25 cellular contexts compared by ENCODE assay signal in the genomic region with DNA sequence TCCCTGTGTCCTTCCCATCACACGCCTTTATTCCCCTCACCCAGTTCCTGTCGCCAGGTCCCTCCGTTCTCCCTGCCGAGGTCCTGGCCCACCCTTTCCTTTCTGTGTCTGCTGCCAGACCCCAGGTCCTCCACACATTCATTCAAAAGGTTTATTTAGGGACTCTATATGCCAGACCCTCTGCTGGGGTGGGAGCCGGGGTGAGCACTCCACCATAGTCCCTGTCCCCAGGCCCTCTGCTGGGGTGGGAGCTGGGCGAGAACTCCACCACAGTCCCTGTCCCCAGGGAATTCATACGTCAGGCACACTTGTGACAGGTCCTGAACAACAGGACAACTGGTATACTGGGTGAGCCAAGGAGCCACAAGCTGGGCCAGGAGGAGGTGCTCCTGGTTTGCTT.
"Had no signal": no experiment of that assay in that cellular context is flagged by ENCODE, and none has a peak within 500 bp of the region (broad histone marks: within the 10 kb centered on the region; RNA-seq: fewer than 3 reads in every experiment).

No MANE protein-coding gene starts in this region.

- H3K4me1 ChIP-seq: gastrocnemius medialis, left lung, parathyroid adenoma, prostate gland, right atrium auricular region, tibial nerve, upper lobe of left lung had no signal

- H3K36me3 Mint-ChIP-seq: naive thymus-derived CD8-positive, alpha-beta T cell; stimulated activated memory B cell treated with anti-CD40 and anti-IgM and Interleukin-4, amounts not matched to agents 10 μg/mL and 1 μg/mL and 100 μg/mL, for 72 hours had no signal

- ATAC-seq: gastrocnemius medialis; left cardiac atrium; left lung; naive thymus-derived CD8-positive, alpha-beta T cell; sciatic nerve; stimulated activated memory B cell treated with anti-CD40 and anti-IgM and Interleukin-4, amounts not matched to agents 10 μg/mL and 1 μg/mL and 100 μg/mL, for 72 hours had no signal

- H3K9me3 ChIP-seq: gastrocnemius medialis, left lung, prostate gland, right atrium auricular region, thoracic aorta, tibial nerve, upper lobe of left lung, uterus had no signal

- H3K9ac ChIP-seq: parathyroid adenoma had no signal

- FAIRE-seq: endometrium, keratinocyte had no signal

- H3K4me3 ChIP-seq: coronary artery, gastrocnemius medialis, left lung, prostate gland, right atrium auricular region, smooth muscle cell, thoracic aorta, tibial nerve, upper lobe of left lung, uterus had no signal

- H3K9me3 Mint-ChIP-seq: naive thymus-derived CD8-positive, alpha-beta T cell; nephron progenitor cell; stimulated activated memory B cell treated with anti-CD40 and anti-IgM and Interleukin-4, amounts not matched to agents 10 μg/mL and 1 μg/mL and 100 μg/mL, for 72 hours; stimulated activated naive CD8-positive, alpha-beta T cell treated with anti-CD3 and anti-CD28 coated beads, Interleukin-15, Interleukin-2, amounts not matched to agents 100 ng/mL and 50 ng/mL, for 24 hours had no signal

- H3K27me3 ChIP-seq: right atrium auricular region, upper lobe of left lung, uterus had no signal

- H3K27ac ChIP-seq: coronary artery, gastrocnemius medialis, left lung, parathyroid adenoma, prostate gland, right atrium auricular region, thoracic aorta, tibial nerve, upper lobe of left lung, uterus had no signal

- H2AFZ ChIP-seq: parathyroid adenoma had no signal

- H3K4me3 Mint-ChIP-seq: naive thymus-derived CD8-positive, alpha-beta T cell; nephron progenitor cell; stimulated activated memory B cell treated with anti-CD40 and anti-IgM and Interleukin-4, amounts not matched to agents 10 μg/mL and 1 μg/mL and 100 μg/mL, for 72 hours; stimulated activated naive CD8-positive, alpha-beta T cell treated with anti-CD3 and anti-CD28 coated beads, Interleukin-15, Interleukin-2, amounts not matched to agents 100 ng/mL and 50 ng/mL, for 24 hours had no signal

- H3K36me3 ChIP-seq: gastrocnemius medialis, left lung, prostate gland, right atrium auricular region, thoracic aorta, tibial nerve, upper lobe of left lung, uterus had no signal

- H3K27me3 Mint-ChIP-seq: stimulated activated naive CD8-positive, alpha-beta T cell treated with anti-CD3 and anti-CD28 coated beads, Interleukin-15, Interleukin-2, amounts not matched to agents 100 ng/mL and 50 ng/mL, for 24 hours had no signal

- DNase-seq: central memory CD4-positive, alpha-beta T cell; dermis blood vessel endothelial cell; effector memory CD4-positive, alpha-beta T cell; gastrocnemius medialis; left cardiac atrium; left lung; mesenchymal stem cell; midbrain; naive thymus-derived CD8-positive, alpha-beta T cell; nephron progenitor cell; stimulated activated CD4-positive, alpha-beta T cell treated with anti-CD3 and anti-CD28 coated beads, Interleukin-4, amount 100 ng/mL, for 4 hours; uterus had no signal

- H3K79me2 ChIP-seq: parathyroid adenoma had no signal

- H3K27ac Mint-ChIP-seq: naive thymus-derived CD8-positive, alpha-beta T cell; nephron progenitor cell; stimulated activated memory B cell treated with anti-CD40 and anti-IgM and Interleukin-4, amounts not matched to agents 10 μg/mL and 1 μg/mL and 100 μg/mL, for 72 hours; stimulated activated naive CD8-positive, alpha-beta T cell treated with anti-CD3 and anti-CD28 coated beads, Interleukin-15, Interleukin-2, amounts not matched to agents 100 ng/mL and 50 ng/mL, for 24 hours had no signal

- H3K4me2 ChIP-seq: smooth muscle cell had no signal
